8 cellular contexts compared by ENCODE assay signal in the genomic region with DNA sequence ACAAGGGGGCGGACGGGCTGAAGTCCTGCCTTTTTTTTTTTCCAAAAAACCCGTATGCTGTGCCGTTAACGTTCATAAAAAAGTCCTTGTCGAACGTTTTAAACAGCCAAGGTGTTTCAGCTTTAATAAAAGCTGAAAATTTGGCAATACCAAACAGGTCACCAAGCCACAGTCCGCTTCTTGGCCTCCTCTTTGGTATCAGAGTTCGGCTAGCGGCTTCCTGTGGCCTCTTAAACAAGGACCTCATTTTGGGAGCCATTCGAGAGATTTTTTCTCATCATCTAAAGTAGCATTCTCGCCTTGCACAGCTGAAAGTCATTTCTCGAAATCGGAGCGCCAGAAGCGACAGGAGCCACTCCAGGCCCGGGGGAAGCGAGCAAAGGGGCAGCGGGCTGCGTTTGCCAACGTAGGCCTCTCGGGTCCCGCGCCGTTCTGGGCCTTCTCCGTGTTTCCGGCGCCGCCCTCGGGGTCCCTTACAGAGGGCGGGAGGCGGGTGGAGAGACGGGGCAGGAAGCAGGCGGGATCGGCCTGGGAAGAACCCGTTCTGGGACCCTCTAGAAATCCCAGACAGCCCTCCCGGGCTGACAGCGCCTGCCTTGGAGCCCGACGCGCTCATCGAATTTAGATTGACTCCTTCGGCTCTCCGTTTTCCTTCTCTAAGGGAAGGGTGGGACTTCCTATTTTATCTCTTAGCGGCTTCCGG. TPM values are rescaled to one million over a fixed set of nuclear protein-coding genes. Genes with fewer than 3 reads are reported as not detected.
DNase-seq lines count a peak whose midpoint lies in the region; ATAC-seq and TF ChIP-seq lines count a peak whose summit lies in the region.

No MANE protein-coding gene starts in this region.

- H3K79me2 ChIP-seq in KMS-11 (ENCODE audit: insufficient read depth, low read depth) (peaks cover 64% of the 10 kb centered on the region), hepatocyte (peaks cover 54% of the 10 kb centered on the region)

- no peaks in the 10 kb centered on the region for H3K9me2 ChIP-seq in hepatocyte (replicated peaks; ENCODE audit: insufficient read depth)

- H3K4me1 ChIP-seq in ES-I3 (ENCODE audit: insufficient read depth, low read length) (peaks cover 4% of the 10 kb centered on the region; the same call in 1 of the 2 replicates), KMS-11 (ENCODE audit: low read depth, poor library complexity, severe bottlenecking) (peaks cover 66% of the 10 kb centered on the region), hepatocyte (ENCODE audit: insufficient read depth) (peaks cover 21% of the 10 kb centered on the region), gastrocnemius medialis (peaks cover 39 to 42% of the 10 kb centered on the region in 2 donors)

- H3K27me3 ChIP-seq in KMS-11 (ENCODE audit: insufficient read depth, low read depth) (no peaks in the 10 kb centered on the region), hepatocyte (no peaks in the 10 kb centered on the region), gastrocnemius medialis (no peaks in the 10 kb centered on the region)

- H2AFZ ChIP-seq in KMS-11 (ENCODE audit: low read depth) (peak overlapping the region; percentile 70), hepatocyte (peak overlapping the region; percentile 82)

- H3K9ac ChIP-seq in ES-I3 (ENCODE audit: low read depth, low read length) = peak overlapping the region; percentile 97
- peak overlapping the region; percentile 81 for H3K9ac ChIP-seq in KMS-11

- H3K36me3 ChIP-seq in ES-I3 (ENCODE audit: insufficient read depth, low read length) (no peaks in the 10 kb centered on the region; the same call in 1 of the 2 replicates), KMS-11 (ENCODE audit: insufficient read depth) (no peaks in the 10 kb centered on the region), hepatocyte (replicated peaks; ENCODE audit: insufficient read depth, low read depth) (no peaks in the 10 kb centered on the region), gastrocnemius medialis (peaks cover 0 to 14% of the 10 kb centered on the region in 2 donors)

- H3K27ac ChIP-seq in KMS-11 (peak overlapping the region; percentile 88), hepatocyte (peak overlapping the region; percentile 98), gastrocnemius medialis (peak overlapping the region; percentile 91 to 98 (median 94))

- TF ChIP-seq POLR2A in gastrocnemius medialis (IDR thresholded peaks at IDR 0.05) = peak; percentile 63 to 69

- TF ChIP-seq CTCF in KMS-11 (conservative IDR thresholded peaks at IDR 0.05; ENCODE audit: low read depth, low read length) (no peak), hepatocyte (IDR thresholded peaks at IDR 0.05; ENCODE audit: poor library complexity) (no peak), gastrocnemius medialis (IDR thresholded peaks at IDR 0.05 in 4 of 5, conservative IDR thresholded peaks at IDR 0.05 in 1 of 5) (peak in 1 of 5 experiments; percentile 6)

- intact Hi-C loops in gastrocnemius medialis (cut with DNase I; ENCODE audit: low total_unique reads) = loop anchor here (1.0 to 10.0 kb wide), 4 partner anchors 101 to 618 kb away; partner anchors contain the start of genes CNDP2, CYB5A, FBXO15 and TSHZ1

- H3K4me3 ChIP-seq in KMS-11 (IDR thresholded peaks at IDR 0.05; ENCODE audit: insufficient read depth, low read depth, low read length) (no peak overlapping the region), hepatocyte (peak overlapping the region; percentile 41), gastrocnemius medialis (peak overlapping the region; percentile 81 to 97 (median 94))

- WGBS in hepatocyte (ENCODE audit: low lambda C conversion rate, missing lambda C conversion rate) = 6% methylated on average over 38 of the region's 46 CpGs

- H3K9me3 ChIP-seq in ES-I3 (ENCODE audit: control insufficient read depth, insufficient read depth, low read length) (no peaks in the 10 kb centered on the region), hepatocyte (ENCODE audit: low read depth) (no peaks in the 10 kb centered on the region), gastrocnemius medialis (no peaks in the 10 kb centered on the region)

- H4K20me1 ChIP-seq in KMS-11 (ENCODE audit: insufficient read depth) (no peaks in the 10 kb centered on the region), hepatocyte (ENCODE audit: insufficient read depth, poor library complexity, severe bottlenecking) (no peaks in the 10 kb centered on the region)

- in situ Hi-C loops in gastrocnemius medialis (cut with MboI; ENCODE audit: low sequenced_read_pairs in 4 of 4) = loop anchor here in 1 of 4 donors (5.0 kb wide), 1 partner anchor 100 kb away; the partner anchor contains the start of gene CNDP2

- peak; percentile 45 to 76 (median 61) for DNase-seq in T-helper 1 cell
- DNase-seq in amniotic epithelial cell (ENCODE audit: low read depth) = peak; percentile 70
- peak; percentile 84 for DNase-seq in hepatocyte (ENCODE audit: low spot score)
- DNase-seq in gastrocnemius medialis = peak in 1 of 2 donors; percentile 43
- DNase-seq in kidney tubule cell (ENCODE audit: low spot score) = no peak

- ATAC-seq in GM21717 (IDR thresholded peaks at IDR 0.05; ENCODE audit: unreplicated experiment) (peak; percentile 41), gastrocnemius medialis (peak; percentile 77 to 78)

- peak overlapping the region; percentile 91 for H3K4me2 ChIP-seq in KMS-11
- H3K4me2 ChIP-seq in hepatocyte = peak overlapping the region; percentile 91

RNA-seq across cellular contexts. Expression of gene ZNF407, which starts 0.6 kb away (rescaled TPM):
- total RNA-seq in hepatocyte (12.4 and 13.4 TPM in 2 replicates), gastrocnemius medialis (10 to 100 TPM in 2 of 4 donors, 1 to 10 TPM in 2; 5.9 to 11.4 (median 9.2) TPM)
- 3.2 and 5.1 TPM in 2 replicates for polyA plus RNA-seq in hepatocyte
